ENCODE assay signal across 20 cellular contexts in genomic region chr15:83422541-83422940, GRCh38. TPM values are rescaled to one million over a fixed set of nuclear protein-coding genes. Genes with fewer than 3 reads are reported as not detected.
"Had no signal": no experiment of that assay in that cellular context is flagged by ENCODE, and none has a peak within 500 bp of the region (broad histone marks: within the 10 kb centered on the region; RNA-seq: fewer than 3 reads in every experiment).

No MANE protein-coding gene starts in this region.

- DNase-seq: Kasumi-1, MM.1S, NCI-H1092 treated with DMSO at 0.1 percent for 48 hours, NCI-H1436, NCI-H187, NCI-H2029, NCI-H2081 treated with DMSO at 0.1 percent for 48 hours, NCI-H2227 treated with DMSO at 0.1 percent for 48 hours, NCI-H524, NCI-H526 treated with DMSO at 0.1 percent for 48 hours, NCI-H748 treated with DMSO at 0.1 percent for 48 hours, SHP77, SK-N-SH, SW 1271 had no signal

- H3K4me3 ChIP-seq: K562 had no signal

- ATAC-seq: K562 had no signal

- H3K4me2 ChIP-seq: KMS-11, SK-N-SH had no signal

- H3K4me3 Mint-ChIP-seq: IgD-negative memory B cell had no signal

- H3K9me3 ChIP-seq: SK-N-SH had no signal

- H3K27ac Mint-ChIP-seq: IgD-negative memory B cell had no signal

- H3K36me3 Mint-ChIP-seq: IgD-negative memory B cell had no signal

- H3K27ac ChIP-seq: HL-60, KMS-11, RWPE1 had no signal

RNA-seq across cellular contexts. Expression of gene SH3GL3, which starts 24.6 kb away (rescaled TPM):
- total RNA-seq: SK-MEL-5 had no signal
